In genomic region chr1:113210248-113210647, GRCh38 we compare ENCODE assay signal across 25 cellular contexts.
DNase-seq lines count a peak whose midpoint lies in the region; TF ChIP-seq lines count a peak whose summit lies in the region.
"Had no signal": no experiment of that assay in that cellular context is flagged by ENCODE, and none has a peak within 500 bp of the region (broad histone marks: within the 10 kb centered on the region; RNA-seq: fewer than 3 reads in every experiment).

No MANE protein-coding gene starts in this region.

- BruUV-seq in Caco-2 (replicated peaks; lab: Mats Ljungman, UMichigan) (no TSS peak), PC-9 (replicated peaks; lab: Mats Ljungman, UMichigan) (no TSS peak)

- peaks cover 40% of the 10 kb centered on the region for H3K4me1 Mint-ChIP-seq in Caco-2 (ENCODE audit: low read depth, unreplicated experiment)
- H3K4me1 Mint-ChIP-seq: neural crest cell had no signal

- TF ChIP-seq CTCF in Caco-2 (IDR thresholded peaks at IDR 0.05; ENCODE audit: insufficient read depth in 1 of 2, low read depth in 1 of 2, low read length in 1 of 2, severe bottlenecking in 1 of 2, unreplicated experiment in 1 of 2) (no peak), PC-9 (conservative IDR thresholded peaks at IDR 0.05) (no peak), colonic mucosa (IDR thresholded peaks at IDR 0.05) (no peak), tibial artery (IDR thresholded peaks at IDR 0.05) (no peak)

- H3K36me3 ChIP-seq in Caco-2 (ENCODE audit: control insufficient read depth, insufficient read depth, low read length) (no peaks in the 10 kb centered on the region), PC-9 (ENCODE audit: low read depth) (no peaks in the 10 kb centered on the region), colonic mucosa (no peaks in the 10 kb centered on the region), mucosa of rectum (ENCODE audit: control insufficient read depth in 2 of 2, insufficient read depth in 2 of 2, low read length in 2 of 2) (no peaks in the 10 kb centered on the region), tibial artery (no peaks in the 10 kb centered on the region)
- H3K36me3 ChIP-seq: cardiac muscle cell had no signal

- H3K36me3 Mint-ChIP-seq in Caco-2 (ENCODE audit: insufficient read depth, unreplicated experiment): peaks cover 7% of the 10 kb centered on the region

- peaks cover 56% of the 10 kb centered on the region for H3K4me1 ChIP-seq in Caco-2
- peaks cover 24% of the 10 kb centered on the region for H3K4me1 ChIP-seq in PC-9 (replicated peaks; ENCODE audit: insufficient read depth)
- peaks cover 8% of the 10 kb centered on the region for H3K4me1 ChIP-seq in colonic mucosa
- peaks cover 33 to 39% of the 10 kb centered on the region in 2 donors for H3K4me1 ChIP-seq in mucosa of rectum (ENCODE audit: control insufficient read depth in 2 of 2, insufficient read depth in 2 of 2, low read length in 2 of 2)
- H3K4me1 ChIP-seq in tibial artery: no peaks in the 10 kb centered on the region

- intact Hi-C loops in Caco-2 (cut with micrococcal nuclease; ENCODE audit: unreplicated experiment): no loop called here
- intact Hi-C loops in PC-9 (cut with micrococcal nuclease; ENCODE audit: unreplicated experiment): no loop called here
- intact Hi-C loops in colonic mucosa (cut with DNase I): no loop called here
- intact Hi-C loops in tibial artery (cut with DNase I; ENCODE audit: low total_unique reads): no loop called here

- no peaks in the 10 kb centered on the region for H4K20me1 ChIP-seq in PC-9 (ENCODE audit: insufficient read depth)

- H3K27me3 ChIP-seq in Caco-2 (replicated peaks; ENCODE audit: control insufficient read depth, insufficient read depth, low read length) (no peaks in the 10 kb centered on the region), PC-9 (ENCODE audit: insufficient read depth, low read depth) (no peaks in the 10 kb centered on the region), colonic mucosa (no peaks in the 10 kb centered on the region), mucosa of rectum (ENCODE audit: control insufficient read depth in 2 of 2, insufficient read depth in 2 of 2, low read length in 2 of 2) (no peaks in the 10 kb centered on the region), tibial artery (peaks cover 0 to 3% of the 10 kb centered on the region in 2 donors)
- H3K27me3 ChIP-seq: cardiac muscle cell had no signal

- no peaks in the 10 kb centered on the region for H3K79me2 ChIP-seq in PC-9 (ENCODE audit: low read depth)

- no peaks in the 10 kb centered on the region for H3K9me2 ChIP-seq in PC-9 (ENCODE audit: insufficient read depth)

- CTCF ChIA-PET in Caco-2 (lab: Charles Lee) (no interaction called here), PC-9 (lab: Charles Lee) (interaction anchor here (0.6 kb wide), 1 partner anchor 579 kb away, joined by 3 read pairs; no protein-coding TSS in a partner anchor)

- peak overlapping the region; percentile 46 to 51 for H3K9ac ChIP-seq in colonic mucosa (ENCODE audit: low read depth in 2 of 2, low read length in 2 of 2)
- peak overlapping the region; percentile 67 to 74 for H3K9ac ChIP-seq in mucosa of rectum (ENCODE audit: low read depth in 1 of 2, low read length in 2 of 2)

- H3K4me2 ChIP-seq in PC-9: no peak overlapping the region

- DNase-seq in Caco-2 (no peak), PC-9 (no peak), colonic mucosa (peak; percentile 82), NCI-H82 treated with DMSO at 0.1 percent for 48 hours (lab: John Stamatoyannopoulos, UW; ENCODE audit: unreplicated experiment) (no peak), C1 segment of cervical spinal cord (lab: John Stamatoyannopoulos, UW) (no peak), tibial artery (no peak)
- DNase-seq in NK-92 treated with Interleukin-12 subunit alpha and Interleukin-12 subunit beta, amount 100 ng/mL, for 24 hours (lab: John Stamatoyannopoulos, UW): no peak
- DNase-seq: activated CD4-positive, alpha-beta T cell treated with anti-CD3 and anti-CD28 coated beads for 1 hour; activated naive CD4-positive, alpha-beta T cell treated with Interleukin-2 at 50 U/mL for 16 hours; activated T-cell treated with anti-CD3 and anti-CD28 coated beads, Interleukin-2, amount 50 U/mL, for 48 hours; amniotic stem cell; DMS79 treated with DMSO at 0.1 percent for 48 hours; GOT3; head of caudate nucleus; midbrain; NCI-H146; NCI-H524 treated with DMSO at 0.1 percent for 48 hours; Right ventricle myocardium superior; substantia nigra; T1000 had no signal

- H3K27me3 Mint-ChIP-seq in Caco-2 (ENCODE audit: insufficient read depth, unreplicated experiment): no peaks in the 10 kb centered on the region
- H3K27me3 Mint-ChIP-seq: progenitor cell of endocrine pancreas had no signal

- H3K4me3 Mint-ChIP-seq in Caco-2 (ENCODE audit: unreplicated experiment): no peak overlapping the region
- H3K4me3 Mint-ChIP-seq: dendritic cell treated with granulocyte-macrophage colony-stimulating factor and Interleukin-4, amounts not matched to agents 40 ng/mL and 50 ng/mL, for 4 days; neural crest cell had no signal

- POLR2A ChIA-PET in Caco-2 (lab: Charles Lee) (no interaction called here), PC-9 (lab: Charles Lee; ENCODE audit: unreplicated experiment) (no interaction called here)

- no peak overlapping the region for H3K4me3 ChIP-seq in Caco-2 (ENCODE audit: low read depth, low read length)
- H3K4me3 ChIP-seq in PC-9: no peak overlapping the region
- no peak overlapping the region for H3K4me3 ChIP-seq in colonic mucosa
- peak overlapping the region in 1 of 2 donors; percentile 48 for H3K4me3 ChIP-seq in mucosa of rectum (ENCODE audit: low read length in 2 of 2)
- H3K4me3 ChIP-seq in tibial artery: no peak overlapping the region
- H3K4me3 ChIP-seq: cardiac muscle cell had no signal

- peaks cover 7% of the 10 kb centered on the region; the same call in 1 of the 2 replicates for H3K9me3 ChIP-seq in Caco-2
- no peaks in the 10 kb centered on the region for H3K9me3 ChIP-seq in PC-9 (ENCODE audit: insufficient read depth, low read depth)
- no peaks in the 10 kb centered on the region for H3K9me3 ChIP-seq in colonic mucosa
- H3K9me3 ChIP-seq in mucosa of rectum (ENCODE audit: control insufficient read depth in 2 of 2, low read length in 2 of 2): no peaks in the 10 kb centered on the region
- H3K9me3 ChIP-seq in tibial artery: peaks cover 0 to 5% (median 0%) of the 10 kb centered on the region in 3 donors

- H3K9me3 Mint-ChIP-seq in Caco-2 (ENCODE audit: unreplicated experiment): peaks cover 4% of the 10 kb centered on the region
- H3K9me3 Mint-ChIP-seq: dendritic cell treated with granulocyte-macrophage colony-stimulating factor and Interleukin-4, amounts not matched to agents 40 ng/mL and 50 ng/mL, for 4 days had no signal

- no peak overlapping the region for H3K27ac ChIP-seq in PC-9
- H3K27ac ChIP-seq in colonic mucosa: peak overlapping the region; percentile 85
- H3K27ac ChIP-seq in mucosa of rectum (ENCODE audit: low read depth in 2 of 2, low read length in 2 of 2): peak overlapping the region; percentile 93 to 95
- H3K27ac ChIP-seq in tibial artery: no peak overlapping the region
- H3K27ac ChIP-seq: cardiac muscle cell had no signal

- peaks cover 5% of the 10 kb centered on the region; the same call in 1 of the 2 replicates for H3F3A ChIP-seq in PC-9 (ENCODE audit: insufficient read depth, low read depth)

- H2AFZ ChIP-seq in PC-9: 0 out of 2 replicates have a peak overlapping the region, but pooled peaks have one; percentile 10

- peak overlapping the region; percentile 42 for H3K27ac Mint-ChIP-seq in Caco-2 (ENCODE audit: unreplicated experiment)
- H3K27ac Mint-ChIP-seq: dendritic cell treated with granulocyte-macrophage colony-stimulating factor and Interleukin-4, amounts not matched to agents 40 ng/mL and 50 ng/mL, for 4 days had no signal

Comparison
In these comparisons a context has a peak if more than half of its experiments do, and no peak if none do; other contexts are left out.
1. H3K27ac ChIP-seq: peak in colonic mucosa (single experiment) and mucosa of rectum (2 of 2); none in PC-9 (single experiment) and tibial artery (0 of 2).